Comparison of ENCODE assay signal across 10 cellular contexts in genomic region chr4:56828784-56829535, GRCh38. TPM values are rescaled to one million over a fixed set of nuclear protein-coding genes. Genes with fewer than 3 reads are reported as not detected.
DNase-seq lines count a peak whose midpoint lies in the region; ATAC-seq, FAIRE-seq and TF ChIP-seq lines count a peak whose summit lies in the region.
"Had no signal": no experiment of that assay in that cellular context is flagged by ENCODE, and none has a peak within 500 bp of the region (broad histone marks: within the 10 kb centered on the region; RNA-seq: fewer than 3 reads in every experiment).

No MANE protein-coding gene starts in this region.

- TF ChIP-seq CTCF in Loucy (conservative IDR thresholded peaks at IDR 0.05; ENCODE audit: low read length) (no peak), gastrocnemius medialis (IDR thresholded peaks at IDR 0.05 in 4 of 5, conservative IDR thresholded peaks at IDR 0.05 in 1 of 5) (no peak)

- H4K20me1 ChIP-seq in Loucy (ENCODE audit: insufficient read depth, low read length, poor library complexity, severe bottlenecking): no peaks in the 10 kb centered on the region

- H3K4me2 ChIP-seq in Loucy (ENCODE audit: low read depth, low read length, poor library complexity, severe bottlenecking): peak overlapping the region; percentile 51

- H3K9ac ChIP-seq in Loucy (ENCODE audit: low read depth, low read length, poor library complexity, severe bottlenecking): peak overlapping the region; percentile 23

- TF ChIP-seq POLR2A in gastrocnemius medialis (IDR thresholded peaks at IDR 0.05): no peak

- peak overlapping the region; percentile 28 to 78 (median 49) for H3K27ac ChIP-seq in gastrocnemius medialis

- H3K9me3 ChIP-seq in Loucy (ENCODE audit: insufficient read depth, low read depth, low read length) (peaks cover 5% of the 10 kb centered on the region; the same call in 1 of the 2 replicates), gastrocnemius medialis (no peaks in the 10 kb centered on the region)

- peaks cover 13% of the 10 kb centered on the region for H3K4me1 ChIP-seq in Loucy (ENCODE audit: insufficient read depth, low read length, poor library complexity, severe bottlenecking)
- peaks cover 11 to 33% of the 10 kb centered on the region in 2 donors for H3K4me1 ChIP-seq in gastrocnemius medialis

- H3K27me3 ChIP-seq in Loucy (ENCODE audit: insufficient read depth, low read length, poor library complexity, severe bottlenecking) (no peaks in the 10 kb centered on the region), gastrocnemius medialis (no peaks in the 10 kb centered on the region)

- H3K79me2 ChIP-seq in Loucy (ENCODE audit: insufficient read depth, low read length): no peaks in the 10 kb centered on the region

- H2AFZ ChIP-seq in Loucy (ENCODE audit: low read length): no peak overlapping the region

- ATAC-seq in HG02798 (IDR thresholded peaks at IDR 0.05; ENCODE audit: poor library complexity, unreplicated experiment) (peak; percentile 69), gastrocnemius medialis (peak; percentile 47 to 67), left cardiac atrium (no peak)

- in situ Hi-C loops in gastrocnemius medialis (cut with MboI; ENCODE audit: low sequenced_read_pairs in 4 of 4): loop anchor here in 2 of 4 donors (25.0 kb wide), 2 partner anchors 392 to 417 kb away; partner anchors contain the start of genes PAICS (in 1 of the 2) and PPAT (in 1 of the 2)

- peak; percentile 37 for FAIRE-seq in GM19239 (lab: Jason Lieb, UNC)

- H3K4me3 ChIP-seq in Loucy (ENCODE audit: low read length, poor library complexity, severe bottlenecking) (no peak overlapping the region), gastrocnemius medialis (no peak overlapping the region)

- no peaks in the 10 kb centered on the region for H3K9me2 ChIP-seq in Loucy (replicated peaks; ENCODE audit: low read depth, low read length)

- DNase-seq in GM19239 (ENCODE audit: insufficient read length, low spot score): no peak
- peak; percentile 48 for DNase-seq in gastrocnemius medialis
- no peak for DNase-seq in NCI-H1048 (lab: John Stamatoyannopoulos, UW)
- no peak for DNase-seq in left cardiac atrium
- DNase-seq in globus pallidus (ENCODE audit: low spot score): no peak
- DNase-seq: anterior cingulate cortex, NCI-H2227 treated with DMSO at 0.1 percent for 48 hours, substantia nigra had no signal

- no peaks in the 10 kb centered on the region for H3F3A ChIP-seq in Loucy (ENCODE audit: low read depth)

- intact Hi-C loops in gastrocnemius medialis (cut with DNase I; ENCODE audit: low total_unique reads) (no loop called here), left cardiac atrium (cut with DNase I) (no loop called here)

- no peaks in the 10 kb centered on the region for H3K36me3 ChIP-seq in Loucy (ENCODE audit: insufficient read depth, low read length)
- H3K36me3 ChIP-seq in gastrocnemius medialis: no peaks in the 10 kb centered on the region

RNA-seq across cellular contexts. Expression of gene SPINK2, which starts 7.5 kb away (rescaled TPM):
- total RNA-seq in gastrocnemius medialis (1 to 10 TPM in 2 of 4 donors, not detected in 2; 3.4 to 4.5 TPM), left cardiac atrium (1 to 10 TPM in 1 of 2 donors, under 1 TPM in 1; 0.47 to 3.2 TPM)

Comparison
In these comparisons a context has a peak if more than half of its experiments do, and no peak if none do; other contexts are left out.
1. DNase-seq: peak in gastrocnemius medialis (2 of 2); none in GM19239 (single experiment), NCI-H1048 (single experiment), left cardiac atrium (single experiment) and globus pallidus (single experiment).
2. ATAC-seq: peak in HG02798 (single experiment) and gastrocnemius medialis (2 of 2); none in left cardiac atrium (0 of 2).